Comparison of ENCODE assay signal across 24 cellular contexts in the genomic region with DNA sequence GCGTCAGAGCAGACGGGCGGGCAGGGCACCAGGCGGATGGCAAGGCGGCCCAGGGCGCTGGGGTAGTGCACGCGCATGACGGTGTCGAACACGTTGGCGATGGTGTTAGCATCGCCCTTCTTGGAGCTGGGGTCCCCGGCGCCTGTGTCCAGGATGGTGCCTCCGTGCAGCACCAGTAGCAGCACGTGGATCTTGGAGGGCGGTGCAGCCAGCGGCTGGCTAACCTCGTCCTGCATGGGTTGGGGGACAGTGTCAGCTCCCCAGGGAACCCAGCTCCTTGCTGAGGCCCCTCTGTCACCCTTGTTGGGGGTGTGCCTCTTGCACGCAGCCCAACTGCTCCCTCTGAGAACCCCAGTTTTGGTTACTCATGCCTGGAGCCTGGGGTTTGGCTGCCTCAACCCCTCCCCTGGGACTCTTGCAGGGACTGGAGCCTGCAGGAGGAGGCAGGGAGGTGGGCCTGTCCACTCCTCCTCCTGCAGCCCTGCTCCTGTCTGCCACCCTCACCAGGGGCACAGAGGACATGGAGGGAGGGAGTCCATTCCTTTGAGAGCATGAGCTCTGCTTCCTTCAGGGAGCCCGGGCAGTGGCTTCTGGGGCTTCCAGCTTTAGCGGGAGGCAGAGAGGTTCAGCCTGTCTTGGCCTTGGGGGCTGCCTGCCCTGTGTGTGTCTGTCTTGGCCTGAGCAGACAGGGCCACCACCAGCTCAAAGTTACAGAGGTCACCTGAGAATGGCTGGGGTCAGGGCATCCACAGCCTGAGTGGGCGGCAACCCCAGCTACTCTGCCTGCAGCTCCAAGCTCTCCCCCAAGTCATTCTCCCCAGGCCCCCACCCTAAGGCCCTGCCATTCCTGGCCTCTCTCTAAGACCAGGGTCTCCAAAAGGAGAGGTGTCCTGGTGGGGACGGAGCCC.
"Had no signal": no experiment of that assay in that cellular context is flagged by ENCODE, and none has a peak within 500 bp of the region (broad histone marks: within the 10 kb centered on the region; RNA-seq: fewer than 3 reads in every experiment).

No MANE protein-coding gene starts in this region.

- H3K27me3 Mint-ChIP-seq: activated B cell treated with CpG ODN at 0.5 μM for 24 hours; activated CD4-positive, alpha-beta memory T cell treated with anti-CD3 and anti-CD28 coated beads, Interleukin-2, amount 10 ng/mL, durations not matched to agents 7 days and 5 days; activated naive CD4-positive, alpha-beta T cell treated with anti-CD3 and anti-CD28 coated beads, Interleukin-2, amount 50 U/mL, for 24 hours; brain; central memory CD8-positive, alpha-beta T cell had no signal

- H3K9me3 Mint-ChIP-seq: activated B cell treated with CpG ODN at 0.5 μM for 24 hours; activated CD4-positive, alpha-beta memory T cell treated with anti-CD3 and anti-CD28 coated beads, Interleukin-2, amount 10 ng/mL, durations not matched to agents 7 days and 5 days; activated naive CD4-positive, alpha-beta T cell treated with anti-CD3 and anti-CD28 coated beads, Interleukin-2, amount 50 U/mL, for 24 hours; activated T-helper 2 cell treated with anti-CD3 and anti-CD28 coated beads, Interferon-gamma antibody, Interleukin-2, Interleukin-4, amounts not matched to agents 10 μg/mL and 5 μg/mL and 100 μg/mL, durations not matched to agents 14 hours and 24 hours and 36 hours; brain; central memory CD8-positive, alpha-beta T cell; IgD-negative memory B cell; T-helper 1 cell treated with Interleukin-12 subunit alpha and Interleukin-12 subunit beta and Interleukin-4 antibody, amounts not matched to agents 30 μg/mL and 1 μg/mL, for 36 hours had no signal

- H3K36me3 Mint-ChIP-seq: brain had no signal

- H3K4me3 Mint-ChIP-seq: activated B cell treated with CpG ODN at 0.5 μM for 24 hours; activated CD4-positive, alpha-beta memory T cell treated with anti-CD3 and anti-CD28 coated beads, Interleukin-2, amount 10 ng/mL, durations not matched to agents 7 days and 5 days; activated naive CD4-positive, alpha-beta T cell treated with anti-CD3 and anti-CD28 coated beads, Interleukin-2, amount 50 U/mL, for 24 hours; brain; central memory CD8-positive, alpha-beta T cell; IgD-negative memory B cell; T-helper 1 cell treated with Interleukin-12 subunit alpha and Interleukin-12 subunit beta and Interleukin-4 antibody, amounts not matched to agents 30 μg/mL and 1 μg/mL, for 36 hours had no signal

- DNase-seq: activated B cell treated with CpG ODN at 0.5 μM for 24 hours; activated CD4-positive, alpha-beta memory T cell treated with anti-CD3 and anti-CD28 coated beads, Interleukin-2, amount 10 ng/mL, durations not matched to agents 7 days and 5 days; activated CD4-positive, alpha-beta T cell treated with anti-CD3 and anti-CD28 coated beads for 1 hour; activated CD4-positive, alpha-beta T cell treated with anti-CD3 and anti-CD28 coated beads, Interleukin-2, amount 50 U/mL, for 1 hour; activated gamma-delta T cell treated with Interleukin-2 at 50 U/mL for 16 hours; activated T-cell treated with anti-CD3 and anti-CD28 coated beads for 4 hours; activated T-cell treated with anti-CD3 and anti-CD28 coated beads, Interleukin-2, amount 50 U/mL, for 48 hours; amygdala; KG1; NCI-H1092; NCI-H1417; NCI-H1930; NCI-H2107; NCI-H2171 treated with DMSO at 0.1 percent for 48 hours; NCI-H345; NCI-H510A treated with DMSO at 0.1 percent for 48 hours; NCI-H69; SHP77 treated with DMSO at 0.1 percent for 48 hours had no signal

- H3K4me1 Mint-ChIP-seq: activated naive CD4-positive, alpha-beta T cell treated with anti-CD3 and anti-CD28 coated beads, Interleukin-2, amount 50 U/mL, for 24 hours; brain; central memory CD8-positive, alpha-beta T cell had no signal

- H3K27ac Mint-ChIP-seq: activated B cell treated with CpG ODN at 0.5 μM for 24 hours; activated CD4-positive, alpha-beta memory T cell treated with anti-CD3 and anti-CD28 coated beads, Interleukin-2, amount 10 ng/mL, durations not matched to agents 7 days and 5 days; activated T-helper 2 cell treated with anti-CD3 and anti-CD28 coated beads, Interferon-gamma antibody, Interleukin-2, Interleukin-4, amounts not matched to agents 10 μg/mL and 5 μg/mL and 100 μg/mL, durations not matched to agents 14 hours and 24 hours and 36 hours; brain; IgD-negative memory B cell; T-helper 1 cell treated with Interleukin-12 subunit alpha and Interleukin-12 subunit beta and Interleukin-4 antibody, amounts not matched to agents 30 μg/mL and 1 μg/mL, for 36 hours had no signal
